Comparison of ENCODE assay signal across 35 cellular contexts in genomic region chr16:82949016-82949415, GRCh38.
"Had no signal": no experiment of that assay in that cellular context is flagged by ENCODE, and none has a peak within 500 bp of the region (broad histone marks: within the 10 kb centered on the region; RNA-seq: fewer than 3 reads in every experiment).

No MANE protein-coding gene starts in this region.

- H3K27ac Mint-ChIP-seq: activated B cell treated with CpG ODN at 0.5 μM for 24 hours; activated CD4-positive, alpha-beta memory T cell treated with anti-CD3 and anti-CD28 coated beads for 36 hours; activated CD4-positive, alpha-beta T cell treated with anti-CD3 and anti-CD28 coated beads for 36 hours; activated CD4-positive, alpha-beta T cell treated with anti-CD3 and anti-CD28 coated beads, Interleukin-2, amount 10 ng/mL, durations not matched to agents 24 days and 14 days; activated CD8-positive, alpha-beta memory T cell treated with anti-CD3 and anti-CD28 coated beads, Interleukin-2, amount 10 ng/mL, durations not matched to agents 7 days and 5 days; activated CD8-positive, alpha-beta T cell treated with anti-CD3 and anti-CD28 coated beads, Interleukin-2, amount 10 ng/mL, durations not matched to agents 7 days and 5 days; activated naive CD4-positive, alpha-beta T cell treated with anti-CD3 and anti-CD28 coated beads for 36 hours; activated naive CD4-positive, alpha-beta T cell treated with anti-CD3 and anti-CD28 coated beads, Interleukin-2, amount 50 U/mL, for 24 hours; activated naive CD8-positive, alpha-beta T cell treated with anti-CD3 and anti-CD28 coated beads for 36 hours; activated naive CD8-positive, alpha-beta T cell treated with anti-CD3 and anti-CD28 coated beads, Interleukin-2, amount 50 U/mL, for 24 hours; activated T-helper 1 cell treated with anti-CD3 and anti-CD28 coated beads, Interleukin-12 subunit alpha, Interleukin-12 subunit beta, Interleukin-2, Interleukin-4 antibody, amounts not matched to agents 30 ng/mL and 10 ng/mL and 1 ng/mL, durations not matched to agents 14 hours and 24 hours and 36 hours; activated T-helper 2 cell treated with anti-CD3 and anti-CD28 coated beads, Interferon-gamma antibody, Interleukin-2, Interleukin-4, amounts not matched to agents 10 μg/mL and 5 μg/mL and 100 μg/mL, durations not matched to agents 14 hours and 24 hours and 36 hours; dendritic cell treated with granulocyte-macrophage colony-stimulating factor and Interleukin-4, amounts not matched to agents 40 ng/mL and 50 ng/mL, for 4 days; endodermal cell; T-helper 17 cell; T-helper 2 cell treated with Interferon-gamma antibody and Interleukin-4, amounts not matched to agents 5 μg/mL and 100 μg/mL, for 36 hours had no signal

- ATAC-seq: activated CD4-positive, alpha-beta T cell treated with anti-CD3 and anti-CD28 coated beads for 36 hours; activated CD4-positive, CD25-positive, alpha-beta regulatory T cell treated with anti-CD3 and anti-CD28 coated beads, Interleukin-2, amount 50 U/mL, for 24 hours; activated CD8-positive, alpha-beta memory T cell treated with anti-CD3 and anti-CD28 coated beads, Interleukin-2, amount 10 ng/mL, durations not matched to agents 7 days and 5 days; activated CD8-positive, alpha-beta T cell treated with anti-CD3 and anti-CD28 coated beads, Interleukin-2, amount 10 ng/mL, durations not matched to agents 7 days and 5 days; activated naive CD8-positive, alpha-beta T cell treated with anti-CD3 and anti-CD28 coated beads, Interleukin-2, amount 50 U/mL, for 24 hours; body of pancreas; esophagus mucosa; T-helper 17 cell had no signal

- H3K9me3 ChIP-seq: adrenal gland, body of pancreas had no signal

- H3K27me3 ChIP-seq: adrenal gland, body of pancreas, dorsolateral prefrontal cortex had no signal

- H3K4me3 ChIP-seq: adrenal gland, body of pancreas, coronary artery, dorsolateral prefrontal cortex had no signal

- H3K4me1 Mint-ChIP-seq: activated B cell treated with CpG ODN at 0.5 μM for 24 hours; activated naive CD4-positive, alpha-beta T cell treated with anti-CD3 and anti-CD28 coated beads, Interleukin-2, amount 50 U/mL, for 24 hours; endodermal cell had no signal

- H3K4me1 ChIP-seq: adrenal gland, body of pancreas had no signal

- H3K27me3 Mint-ChIP-seq: activated B cell treated with CpG ODN at 0.5 μM for 24 hours; activated CD4-positive, alpha-beta memory T cell treated with anti-CD3 and anti-CD28 coated beads for 36 hours; activated CD4-positive, alpha-beta T cell treated with anti-CD3 and anti-CD28 coated beads, Interleukin-2, amount 10 ng/mL, durations not matched to agents 24 days and 14 days; activated CD8-positive, alpha-beta memory T cell treated with anti-CD3 and anti-CD28 coated beads, Interleukin-2, amount 10 ng/mL, durations not matched to agents 7 days and 5 days; activated naive CD4-positive, alpha-beta T cell treated with anti-CD3 and anti-CD28 coated beads, Interleukin-2, amount 50 U/mL, for 24 hours; activated naive CD8-positive, alpha-beta T cell treated with anti-CD3 and anti-CD28 coated beads for 36 hours; activated naive CD8-positive, alpha-beta T cell treated with anti-CD3 and anti-CD28 coated beads, Interleukin-2, amount 50 U/mL, for 24 hours; dendritic cell treated with granulocyte-macrophage colony-stimulating factor and Interleukin-4, amounts not matched to agents 40 ng/mL and 50 ng/mL, for 4 days had no signal

- H3K36me3 ChIP-seq: adrenal gland, WERI-Rb-1 had no signal

- H3K9me3 Mint-ChIP-seq: activated CD4-positive, alpha-beta memory T cell treated with anti-CD3 and anti-CD28 coated beads for 36 hours; activated naive CD4-positive, alpha-beta T cell treated with anti-CD3 and anti-CD28 coated beads for 36 hours; activated naive CD4-positive, alpha-beta T cell treated with anti-CD3 and anti-CD28 coated beads, Interleukin-2, amount 50 U/mL, for 24 hours; endodermal cell had no signal

- DNase-seq: activated B cell treated with CpG ODN at 0.5 μM for 24 hours; activated CD4-positive, alpha-beta memory T cell treated with anti-CD3 and anti-CD28 coated beads for 36 hours; activated CD4-positive, alpha-beta T cell treated with anti-CD3 and anti-CD28 coated beads for 36 hours; activated CD4-positive, alpha-beta T cell treated with anti-CD3 and anti-CD28 coated beads, Interleukin-2, amount 10 ng/mL, durations not matched to agents 24 days and 14 days; activated CD8-positive, alpha-beta memory T cell treated with anti-CD3 and anti-CD28 coated beads, Interleukin-2, amount 10 ng/mL, durations not matched to agents 7 days and 5 days; activated CD8-positive, alpha-beta memory T cell treated with anti-CD3 and anti-CD28 coated beads, Interleukin-2, amount 50 U/mL, for 4 hours; activated CD8-positive, alpha-beta T cell treated with anti-CD3 and anti-CD28 coated beads, Interleukin-2, amount 10 ng/mL, durations not matched to agents 7 days and 5 days; activated effector memory CD4-positive, alpha-beta T cell treated with anti-CD3 and anti-CD28 coated beads, Interleukin-2, amount 50 U/mL, for 16 hours; activated naive CD4-positive, alpha-beta T cell treated with anti-CD3 and anti-CD28 coated beads for 36 hours; activated naive CD8-positive, alpha-beta T cell treated with anti-CD3 and anti-CD28 coated beads for 36 hours; activated naive CD8-positive, alpha-beta T cell treated with anti-CD3 and anti-CD28 coated beads, Interleukin-2, amount 50 U/mL, for 24 hours; activated T-cell treated with anti-CD3 and anti-CD28 coated beads, Interleukin-2, amount 50 U/mL, for 1 hour; activated T-cell treated with anti-CD3 and anti-CD28 coated beads, Interleukin-2, amount 50 U/mL, for 48 hours; adrenal gland; amygdala; aorta; body of pancreas; central memory CD4-positive, alpha-beta T cell; dorsolateral prefrontal cortex; effector memory CD4-positive, alpha-beta T cell; endodermal cell; foreskin fibroblast; glutamatergic neuron; T-helper 1 cell; T-helper 17 cell; T1000; WERI-Rb-1 had no signal

- H3K27ac ChIP-seq: adrenal gland, body of pancreas, coronary artery, dorsolateral prefrontal cortex, WERI-Rb-1 had no signal

- H3K36me3 Mint-ChIP-seq: activated CD4-positive, alpha-beta memory T cell treated with anti-CD3 and anti-CD28 coated beads for 36 hours; activated CD8-positive, alpha-beta memory T cell treated with anti-CD3 and anti-CD28 coated beads, Interleukin-2, amount 10 ng/mL, durations not matched to agents 7 days and 5 days; activated naive CD4-positive, alpha-beta T cell treated with anti-CD3 and anti-CD28 coated beads, Interleukin-2, amount 50 U/mL, for 24 hours; activated naive CD8-positive, alpha-beta T cell treated with anti-CD3 and anti-CD28 coated beads for 36 hours had no signal

- H3K4me3 Mint-ChIP-seq: activated B cell treated with CpG ODN at 0.5 μM for 24 hours; activated CD4-positive, alpha-beta memory T cell treated with anti-CD3 and anti-CD28 coated beads for 36 hours; activated CD4-positive, alpha-beta T cell treated with anti-CD3 and anti-CD28 coated beads for 36 hours; activated CD4-positive, alpha-beta T cell treated with anti-CD3 and anti-CD28 coated beads, Interleukin-2, amount 10 ng/mL, durations not matched to agents 24 days and 14 days; activated CD8-positive, alpha-beta memory T cell treated with anti-CD3 and anti-CD28 coated beads, Interleukin-2, amount 10 ng/mL, durations not matched to agents 7 days and 5 days; activated CD8-positive, alpha-beta T cell treated with anti-CD3 and anti-CD28 coated beads, Interleukin-2, amount 10 ng/mL, durations not matched to agents 7 days and 5 days; activated naive CD4-positive, alpha-beta T cell treated with anti-CD3 and anti-CD28 coated beads for 36 hours; activated naive CD4-positive, alpha-beta T cell treated with anti-CD3 and anti-CD28 coated beads, Interleukin-2, amount 50 U/mL, for 24 hours; activated naive CD8-positive, alpha-beta T cell treated with anti-CD3 and anti-CD28 coated beads for 36 hours; activated naive CD8-positive, alpha-beta T cell treated with anti-CD3 and anti-CD28 coated beads, Interleukin-2, amount 50 U/mL, for 24 hours; activated T-helper 1 cell treated with anti-CD3 and anti-CD28 coated beads, Interleukin-12 subunit alpha, Interleukin-12 subunit beta, Interleukin-2, Interleukin-4 antibody, amounts not matched to agents 30 ng/mL and 10 ng/mL and 1 ng/mL, durations not matched to agents 14 hours and 24 hours and 36 hours; dendritic cell treated with granulocyte-macrophage colony-stimulating factor and Interleukin-4, amounts not matched to agents 40 ng/mL and 50 ng/mL, for 4 days; endodermal cell; T-helper 17 cell; T-helper 2 cell treated with Interferon-gamma antibody and Interleukin-4, amounts not matched to agents 5 μg/mL and 100 μg/mL, for 36 hours had no signal
